23 cellular contexts compared by ENCODE assay signal in genomic region chr5:135546014-135546413, GRCh38. TPM values are rescaled to one million over a fixed set of nuclear protein-coding genes. Genes with fewer than 3 reads are reported as not detected.
DNase-seq lines count a peak whose midpoint lies in the region; ATAC-seq and TF ChIP-seq lines count a peak whose summit lies in the region.
"Had no signal": no experiment of that assay in that cellular context is flagged by ENCODE, and none has a peak within 500 bp of the region (broad histone marks: within the 10 kb centered on the region; RNA-seq: fewer than 3 reads in every experiment).

No MANE protein-coding gene starts in this region.

- no peak overlapping the region for H3K4me3 ChIP-seq in GM23338
- H3K4me3 ChIP-seq in iPS-15b (ENCODE audit: low read depth, low read length) = peak overlapping the region; percentile 27
- H3K4me3 ChIP-seq: BLaER1 treated with 17β-estradiol and CSF1 and Interleukin-3, amounts not matched to agents 10 nM and 100 nM had no signal

- no peak overlapping the region for H3K9ac ChIP-seq in iPS-15b (ENCODE audit: low read depth, low read length)
- H3K9ac ChIP-seq: BLaER1 treated with 17β-estradiol and CSF1 and Interleukin-3, amounts not matched to agents 10 nM and 100 nM had no signal

- H3K9me3 Mint-ChIP-seq in GM23338 = no peaks in the 10 kb centered on the region
- H3K9me3 Mint-ChIP-seq: CD4-positive, alpha-beta memory T cell had no signal

- H3F3A ChIP-seq in GM23338 (replicated peaks; ENCODE audit: low read depth) = peaks cover 4% of the 10 kb centered on the region; the same call in 1 of the 2 replicates

- H3K4me1 ChIP-seq in GM23338 (ENCODE audit: insufficient read depth) (peaks cover 42% of the 10 kb centered on the region), iPS-15b (ENCODE audit: control insufficient read depth, insufficient read depth, low read length) (peaks cover 5% of the 10 kb centered on the region)

- peaks cover 100% of the 10 kb centered on the region for H3K27me3 ChIP-seq in GM23338 (ENCODE audit: insufficient read depth)
- peaks cover 100% of the 10 kb centered on the region for H3K27me3 ChIP-seq in iPS-15b (ENCODE audit: control insufficient read depth, insufficient read depth, low read length)

- no peak overlapping the region for H3K27ac Mint-ChIP-seq in GM23338
- H3K27ac Mint-ChIP-seq: CD4-positive, alpha-beta memory T cell had no signal

- DNase-seq in GM23338 (ENCODE audit: low spot score) = peak; percentile 36
- DNase-seq in NCI-H82 treated with DMSO at 0.1 percent for 48 hours (lab: John Stamatoyannopoulos, UW; ENCODE audit: unreplicated experiment) = peak; percentile 73
- DNase-seq in retina = peak; percentile 65
- no peak for DNase-seq in stimulated activated CD8-positive, alpha-beta memory T cell treated with anti-CD3 and anti-CD28 coated beads, Interleukin-4, amount 100 ng/mL, for 48 hours
- no peak for DNase-seq in SIG-M5 (lab: John Stamatoyannopoulos, UW)
- DNase-seq: Caco-2; CD4-positive, alpha-beta memory T cell; DMS79; GOT3; HCEC 1CT; KBM-7; MM.1S; NCI-H1048; NCI-H1417 treated with DMSO at 0.1 percent for 48 hours; NCI-H187 treated with DMSO at 0.1 percent for 48 hours; NCI-H748 treated with DMSO at 0.1 percent for 48 hours had no signal

- H3K27me3 Mint-ChIP-seq in GM23338 (ENCODE audit: insufficient read depth, low read depth, poor library complexity) = peaks cover 99% of the 10 kb centered on the region

- H3K9me3 ChIP-seq in iPS-15b (ENCODE audit: control insufficient read depth, insufficient read depth, low read length) = no peaks in the 10 kb centered on the region
- H3K9me3 ChIP-seq: Caco-2 had no signal

- no peaks in the 10 kb centered on the region for H3K79me2 ChIP-seq in GM23338 (replicated peaks; ENCODE audit: insufficient read depth)

- H4K20me1 ChIP-seq in GM23338 (replicated peaks; ENCODE audit: insufficient read depth) = peaks cover 33% of the 10 kb centered on the region

- no peaks in the 10 kb centered on the region for H3K9me2 ChIP-seq in GM23338 (ENCODE audit: insufficient read depth)

- no peak for TF ChIP-seq CTCF in GM23338 (conservative IDR thresholded peaks at IDR 0.05; ENCODE audit: low read depth in 2 of 2)

- H3K4me1 Mint-ChIP-seq in GM23338 = peaks cover 29% of the 10 kb centered on the region

- no peaks in the 10 kb centered on the region for H3K36me3 ChIP-seq in GM23338 (ENCODE audit: insufficient read depth)
- H3K36me3 ChIP-seq in iPS-15b (ENCODE audit: control insufficient read depth, insufficient read depth, low read length) = no peaks in the 10 kb centered on the region
- H3K36me3 ChIP-seq: BLaER1 treated with 17β-estradiol and CSF1 and Interleukin-3, amounts not matched to agents 10 nM and 100 nM had no signal

- no peak overlapping the region for H3K4me3 Mint-ChIP-seq in GM23338

- H2AFZ ChIP-seq in GM23338 = no peak overlapping the region

- H3K27ac ChIP-seq in GM23338 (ENCODE audit: low read depth) = no peak overlapping the region
- H3K27ac ChIP-seq: BLaER1 treated with 17β-estradiol and CSF1 and Interleukin-3, amounts not matched to agents 10 nM and 100 nM had no signal

- ATAC-seq in GM23338 (peak; percentile 5; the same call in 1 of the 3 replicates), GM19455 (IDR thresholded peaks at IDR 0.05; ENCODE audit: unreplicated experiment) (no peak)
- ATAC-seq: Panc1, SK-N-SH treated with all-trans-retinoic acid at 6 μM for 48 hours had no signal

- no peaks in the 10 kb centered on the region for H3K36me3 Mint-ChIP-seq in GM23338 (ENCODE audit: low read depth)
- H3K36me3 Mint-ChIP-seq: CD4-positive, alpha-beta memory T cell had no signal

- no peak overlapping the region; the same call in 1 of the 2 replicates for H3K4me2 ChIP-seq in GM23338
- H3K4me2 ChIP-seq: BLaER1 treated with 17β-estradiol and CSF1 and Interleukin-3, amounts not matched to agents 10 nM and 100 nM had no signal

TF ChIP-seq in GM23338, 12 proteins besides CTCF, POLR2A, EP300 and RAD21:
- TF ChIP-seq EZH2 (IDR thresholded peaks at IDR 0.05; ENCODE audit: low read depth, unreplicated experiment) = peak; percentile 78
- no peak for TF ChIP-seq JUNB (IDR thresholded peaks at IDR 0.05; ENCODE audit: unreplicated experiment)

RNA-seq across cellular contexts. Expression of gene NEUROG1, which starts 10.2 kb away (rescaled TPM):
- not detected in 2 replicates for total RNA-seq in GM23338 (2014; rRNA removed; shearing (Covaris generic))
- 0.16 TPM in 1 of 2 replicates, not detected in the other for polyA plus RNA-seq in GM23338 (2016; fragmentation: Nextera tagmentation; extraction: Ambion mirVana)
- total RNA-seq: Caco-2; CD4-positive, alpha-beta memory T cell; HT1080; NCI-H460 had no signal
- polyA plus RNA-seq: CD4-positive, alpha-beta memory T cell had no signal

RNA-seq across cellular contexts. Expression of gene CXCL14, which starts 32.8 kb away (rescaled TPM):
- not detected in 2 replicates for total RNA-seq in GM23338 (2014; rRNA removed; shearing (Covaris generic))
- polyA plus RNA-seq in GM23338 (2016; fragmentation: Nextera tagmentation; extraction: Ambion mirVana) = 1.7 TPM in 2 replicates
- total RNA-seq: Caco-2; CD4-positive, alpha-beta memory T cell; HT1080 had no signal
- polyA plus RNA-seq: CD4-positive, alpha-beta memory T cell had no signal

Comparison
In these comparisons a context has a peak if more than half of its experiments do, and no peak if none do; other contexts are left out.
1. DNase-seq: peak in GM23338 (single experiment), NCI-H82 treated with DMSO at 0.1 percent for 48 hours (single experiment) and retina (single experiment); none in stimulated activated CD8-positive, alpha-beta memory T cell treated with anti-CD3 and anti-CD28 coated beads, Interleukin-4, amount 100 ng/mL, for 48 hours (single experiment) and SIG-M5 (single experiment).